ENCODE assay signal across 8 cellular contexts in the genomic region with DNA sequence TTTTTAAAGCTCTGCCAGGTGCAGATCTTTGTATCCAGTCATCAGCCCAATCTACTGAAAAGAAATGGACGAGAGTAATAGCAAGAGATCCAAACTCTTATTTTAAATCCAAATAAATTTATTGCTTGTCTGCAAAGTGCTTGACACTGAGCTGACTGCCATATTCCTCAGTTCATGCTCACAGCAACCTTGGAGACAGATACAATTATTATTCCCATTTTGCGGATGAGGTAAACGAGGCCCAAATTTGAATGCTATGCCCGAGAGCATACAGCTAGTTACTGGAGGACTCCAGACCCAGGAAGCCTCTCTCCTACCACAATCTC. TPM values are rescaled to one million over a fixed set of nuclear protein-coding genes. Genes with fewer than 3 reads are reported as not detected.
DNase-seq lines count a peak whose midpoint lies in the region; ATAC-seq, FAIRE-seq and TF ChIP-seq lines count a peak whose summit lies in the region.

No MANE protein-coding gene starts in this region.

- intact Hi-C loops in kidney (cut with DNase I), result loop anchor here (10.0 kb wide), 1 partner anchor 49 kb away; no protein-coding TSS in a partner anchor

- H3K27ac Mint-ChIP-seq in T-helper 1 cell treated with Interleukin-12 subunit alpha and Interleukin-12 subunit beta and Interleukin-4 antibody, amounts not matched to agents 30 μg/mL and 1 μg/mL, for 36 hours, result peak overlapping the region; percentile 99
- peak overlapping the region; percentile 99 for H3K27ac Mint-ChIP-seq in activated naive CD8-positive, alpha-beta T cell treated with anti-CD3 and anti-CD28 coated beads for 36 hours

- H3K4me3 ChIP-seq in kidney (ENCODE audit: low read length in 2 of 2), result peak overlapping the region; percentile 89 to 98
- H3K4me3 ChIP-seq in subcutaneous abdominal adipose tissue (ENCODE audit: low read depth in 1 of 5, low read length in 5 of 5), result peak overlapping the region; percentile 79 to 98 (median 94)

- no peak for TF ChIP-seq CTCF in kidney (IDR thresholded peaks at IDR 0.05; ENCODE audit: borderline replicate concordance, extremely low read depth, insufficient read depth)

- no peaks in the 10 kb centered on the region for H3K9me3 Mint-ChIP-seq in T-helper 1 cell treated with Interleukin-12 subunit alpha and Interleukin-12 subunit beta and Interleukin-4 antibody, amounts not matched to agents 30 μg/mL and 1 μg/mL, for 36 hours
- no peaks in the 10 kb centered on the region for H3K9me3 Mint-ChIP-seq in activated naive CD8-positive, alpha-beta T cell treated with anti-CD3 and anti-CD28 coated beads for 36 hours

- no peak for ATAC-seq in HG03039 (IDR thresholded peaks at IDR 0.05; ENCODE audit: unreplicated experiment)

- no peak for FAIRE-seq in kidney (lab: Jason Lieb, UNC)

- H3K36me3 Mint-ChIP-seq in T-helper 1 cell treated with Interleukin-12 subunit alpha and Interleukin-12 subunit beta and Interleukin-4 antibody, amounts not matched to agents 30 μg/mL and 1 μg/mL, for 36 hours (ENCODE audit: low read depth), result peaks cover 22% of the 10 kb centered on the region
- peaks cover 38% of the 10 kb centered on the region for H3K36me3 Mint-ChIP-seq in activated naive CD8-positive, alpha-beta T cell treated with anti-CD3 and anti-CD28 coated beads for 36 hours

- H3K27ac ChIP-seq in kidney (ENCODE audit: low read depth in 2 of 2, low read length in 2 of 2) (peak overlapping the region in 1 of 2 donors; percentile 26), subcutaneous abdominal adipose tissue (ENCODE audit: low read depth, low read length) (peak overlapping the region; percentile 80)

- H3K27me3 Mint-ChIP-seq in T-helper 1 cell treated with Interleukin-12 subunit alpha and Interleukin-12 subunit beta and Interleukin-4 antibody, amounts not matched to agents 30 μg/mL and 1 μg/mL, for 36 hours (ENCODE audit: low read depth), result no peaks in the 10 kb centered on the region
- no peaks in the 10 kb centered on the region for H3K27me3 Mint-ChIP-seq in activated naive CD8-positive, alpha-beta T cell treated with anti-CD3 and anti-CD28 coated beads for 36 hours

- DNase-seq in T-helper 1 cell, result no peak
- no peak for DNase-seq in activated naive CD8-positive, alpha-beta T cell treated with anti-CD3 and anti-CD28 coated beads for 36 hours
- DNase-seq in kidney, result no peak
- DNase-seq in inferior parietal cortex (ENCODE audit: extremely low spot score), result no peak
- DNase-seq in NCI-H146 treated with DMSO at 0.1 percent for 48 hours (lab: John Stamatoyannopoulos, UW; ENCODE audit: unreplicated experiment), result no peak

- H3K36me3 ChIP-seq in kidney (ENCODE audit: control insufficient read depth in 1 of 2, insufficient read depth in 2 of 2, low read length in 2 of 2), result peaks cover 2 to 17% of the 10 kb centered on the region in 2 donors
- H3K36me3 ChIP-seq in subcutaneous abdominal adipose tissue (ENCODE audit: control insufficient read depth in 5 of 5, insufficient read depth in 5 of 5, low read length in 5 of 5), result peaks cover 3 to 21% (median 14%) of the 10 kb centered on the region in 5 donors

- peaks cover 27% of the 10 kb centered on the region for H3K4me1 Mint-ChIP-seq in T-helper 1 cell treated with Interleukin-12 subunit alpha and Interleukin-12 subunit beta and Interleukin-4 antibody, amounts not matched to agents 30 μg/mL and 1 μg/mL, for 36 hours (ENCODE audit: low read depth)
- H3K4me1 Mint-ChIP-seq in activated naive CD8-positive, alpha-beta T cell treated with anti-CD3 and anti-CD28 coated beads for 36 hours, result peaks cover 20% of the 10 kb centered on the region

- H3K27me3 ChIP-seq in subcutaneous abdominal adipose tissue (ENCODE audit: control insufficient read depth in 5 of 5, insufficient read depth in 4 of 5, low read length in 5 of 5), result no peaks in the 10 kb centered on the region

- peak overlapping the region; percentile 100 for H3K4me3 Mint-ChIP-seq in T-helper 1 cell treated with Interleukin-12 subunit alpha and Interleukin-12 subunit beta and Interleukin-4 antibody, amounts not matched to agents 30 μg/mL and 1 μg/mL, for 36 hours
- peak overlapping the region; percentile 99 for H3K4me3 Mint-ChIP-seq in activated naive CD8-positive, alpha-beta T cell treated with anti-CD3 and anti-CD28 coated beads for 36 hours

- no peaks in the 10 kb centered on the region for H3K9me3 ChIP-seq in kidney (ENCODE audit: control insufficient read depth in 1 of 2, low read length in 2 of 2)
- no peaks in the 10 kb centered on the region for H3K9me3 ChIP-seq in subcutaneous abdominal adipose tissue (ENCODE audit: control insufficient read depth in 5 of 5, low read length in 5 of 5)

- peak overlapping the region; percentile 68 to 93 for H3K9ac ChIP-seq in kidney (ENCODE audit: low read length in 2 of 2)
- H3K9ac ChIP-seq in subcutaneous abdominal adipose tissue (ENCODE audit: low read length in 5 of 5), result peak overlapping the region; percentile 39 to 95 (median 79)

- H3K4me1 ChIP-seq in kidney (ENCODE audit: control insufficient read depth in 1 of 2, insufficient read depth in 1 of 2, low read depth in 1 of 2, low read length in 2 of 2) (peaks cover 4 to 5% of the 10 kb centered on the region in 2 donors), subcutaneous abdominal adipose tissue (ENCODE audit: control insufficient read depth in 5 of 5, insufficient read depth in 5 of 5, low read length in 5 of 5) (peaks cover 1 to 18% (median 16%) of the 10 kb centered on the region in 5 donors)

RNA-seq across cellular contexts. Expression of a gene that starts 0.6 kb away (rescaled TPM):
- total RNA-seq in activated naive CD8-positive, alpha-beta T cell treated with anti-CD3 and anti-CD28 coated beads for 36 hours, result 100 to 1,000 TPM; 152 to 165 TPM
- total RNA-seq in kidney, result 50.4 TPM
- 34.9 TPM for polyA plus RNA-seq in kidney (ENCODE audit: insufficient read depth, low read depth, low replicate concordance)

RNA-seq across cellular contexts. Expression of a gene that starts 8.0 kb away (rescaled TPM):
- 10 to 100 TPM; 32.1 to 35.3 TPM for total RNA-seq in activated naive CD8-positive, alpha-beta T cell treated with anti-CD3 and anti-CD28 coated beads for 36 hours
- 128 TPM for total RNA-seq in kidney
- polyA plus RNA-seq in kidney (ENCODE audit: insufficient read depth, low read depth, low replicate concordance), result 30.0 TPM

RNA-seq across cellular contexts. Expression of a gene that starts 27.7 kb away (rescaled TPM):
- total RNA-seq in activated naive CD8-positive, alpha-beta T cell treated with anti-CD3 and anti-CD28 coated beads for 36 hours, result 10 to 100 TPM in 1 of 2 experiments, 1 to 10 TPM in 1; 9.9 to 11.3 TPM
- total RNA-seq in kidney, result 87.5 TPM
- polyA plus RNA-seq in kidney (ENCODE audit: insufficient read depth, low read depth, low replicate concordance), result 414 TPM
